5 cellular contexts compared by ENCODE assay signal in genomic region chr19:33561666-33562065, GRCh38. TPM values are rescaled to one million over a fixed set of nuclear protein-coding genes. Genes with fewer than 3 reads are reported as not detected.
A peak's percentile ranks its signal among the peaks of the same experiment; 100 is the strongest.
DNase-seq lines count a peak whose midpoint lies in the region; TF ChIP-seq lines count a peak whose summit lies in the region.
"Not testable (repeated sequence)": the region's sequence is repeated elsewhere in the genome, so short reads cannot be mapped to it uniquely, and the experiment has no call there.

No MANE protein-coding gene starts in this region.

- H3K27ac Mint-ChIP-seq in type B pancreatic cell = peak overlapping the region; percentile 71

- H3K27me3 ChIP-seq in spleen (replicated peaks in 1 of 7) = peaks cover 0 to 27% (median 0%) of the 10 kb centered on the region in 7 donors

- not testable (repeated sequence) for H3K4me3 Mint-ChIP-seq in type B pancreatic cell

- peaks cover 34% of the 10 kb centered on the region for H3K27me3 Mint-ChIP-seq in type B pancreatic cell

- H3K27ac ChIP-seq in HEK293 (ENCODE audit: extremely low read depth, low read depth, low read length); spleen: not testable (repeated sequence)

- H3K4me1 Mint-ChIP-seq in type B pancreatic cell (ENCODE audit: unreplicated experiment) = not testable (repeated sequence)

- DNase-seq in activated effector memory CD4-positive, alpha-beta T cell treated with anti-CD3 and anti-CD28 coated beads, Interleukin-2, amount 50 U/mL, for 16 hours = peak; percentile 8
- DNase-seq in mesenteric fat pad (ENCODE audit: low spot score) (peak; percentile 2), spleen (peak; percentile 12)
- not testable (repeated sequence) for DNase-seq in type B pancreatic cell (ENCODE audit: extremely low spot score, unreplicated experiment)

- not testable (repeated sequence) for H3K9me3 Mint-ChIP-seq in type B pancreatic cell

- POLR2A ChIA-PET in HEK293 (lab: Yijun Ruan, JAX) = not testable (repeated sequence)

- not testable (repeated sequence) for H3K36me3 Mint-ChIP-seq in type B pancreatic cell

- not testable (repeated sequence) for H3K36me3 ChIP-seq in HEK293 (ENCODE audit: control insufficient read depth in 2 of 2, insufficient read depth in 1 of 2, low read length in 2 of 2); spleen

- H3K4me1 ChIP-seq in HEK293 (ENCODE audit: control insufficient read depth, insufficient read depth, low read length); spleen: not testable (repeated sequence)

- H3K4me3 ChIP-seq in HEK293 (ENCODE audit: low read depth, low read length); spleen: not testable (repeated sequence)

- not testable (repeated sequence) for TF ChIP-seq POLR2A in spleen (IDR thresholded peaks at IDR 0.05)

- TF ChIP-seq CTCF in HEK293 (tag by site-specific recombination; IDR thresholded peaks at IDR 0.05); spleen (IDR thresholded peaks at IDR 0.05 in 8 of 11, conservative IDR thresholded peaks at IDR 0.05 in 3 of 11); type B pancreatic cell (conservative IDR thresholded peaks at IDR 0.05): not testable (repeated sequence)

- 82 to 89% (median 85%) methylated on average over 5 of the region's 5 CpGs for WGBS in spleen, 5 donors

- intact Hi-C loops in spleen (cut with DNase I; ENCODE audit: low total_unique reads) = not testable (repeated sequence)

- CTCF ChIA-PET in HEK293 (lab: Yijun Ruan, JAX) = interaction anchor here (0.9 kb wide), 1 partner anchor 216 kb away, joined by 4 read pairs; no protein-coding TSS in a partner anchor

- H3K9me3 ChIP-seq in HEK293 (ENCODE audit: control insufficient read depth, insufficient read depth, low read depth, low read length); spleen: not testable (repeated sequence)

TF ChIP-seq in HEK293, 187 proteins besides CTCF, POLR2A, EP300 and RAD21:
- TF ChIP-seq ZNF146 (tag by site-specific recombination; IDR thresholded peaks at IDR 0.05) = peak; percentile 95

RNA-seq across cellular contexts. Expression of gene PEPD, which starts 40.1 kb away (rescaled TPM):
- total RNA-seq in mesenteric fat pad = 97.0 TPM
- 10 to 100 TPM; 54.8 to 98.3 (median 70.7) TPM for total RNA-seq in spleen
- polyA plus RNA-seq in spleen = 10 to 100 TPM; 38.4 to 72.2 (median 62.0) TPM
- total RNA-seq in type B pancreatic cell (ENCODE audit: low replicate concordance) = 84.7 and 139 TPM in 2 replicates
